22 cellular contexts compared by ENCODE assay signal in the genomic region with DNA sequence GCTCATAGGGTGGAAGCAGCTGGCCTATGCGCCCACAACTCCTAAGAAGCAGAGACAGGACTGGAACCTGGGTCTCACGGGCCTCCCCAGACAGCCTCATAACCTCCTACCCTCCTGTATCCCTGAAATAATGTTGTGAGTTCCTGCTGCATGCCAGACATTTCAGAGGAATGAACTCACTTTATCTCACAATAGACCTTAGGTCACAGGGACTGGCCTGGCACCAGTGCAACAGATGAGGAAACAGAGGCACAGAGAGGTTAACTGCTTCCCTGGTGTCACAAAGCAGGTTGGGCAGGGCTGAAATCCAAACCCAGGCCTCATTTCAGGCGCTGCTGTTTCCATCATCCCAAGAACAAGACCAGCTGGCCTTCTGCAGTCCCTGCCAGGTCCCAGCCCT. TPM values are rescaled to one million over a fixed set of nuclear protein-coding genes. Genes with fewer than 3 reads are reported as not detected.
DNase-seq lines count a peak whose midpoint lies in the region; ATAC-seq, FAIRE-seq and TF ChIP-seq lines count a peak whose summit lies in the region.
"Had no signal": no experiment of that assay in that cellular context is flagged by ENCODE, and none has a peak within 500 bp of the region (broad histone marks: within the 10 kb centered on the region; RNA-seq: fewer than 3 reads in every experiment).

No MANE protein-coding gene starts in this region.

- ATAC-seq in activated CD4-positive, CD25-positive, alpha-beta regulatory T cell treated with anti-CD3 and anti-CD28 coated beads, Interleukin-2, amount 50 U/mL, for 24 hours = no peak
- ATAC-seq: activated T-cell treated with anti-CD3 and anti-CD28 coated beads, Interleukin-2, amount 50 U/mL, for 72 hours; GM12878 had no signal

- TF ChIP-seq CTCF in AG04450 (IDR thresholded peaks at IDR 0.05; ENCODE audit: low read depth, low read length) (no peak), brain microvascular endothelial cell (IDR thresholded peaks at IDR 0.05; ENCODE audit: low read depth, low read length, missing control alignments) (no peak)

- peak; percentile 8 for DNase-seq in AG04450 (ENCODE audit: low read depth, low spot score)
- peak; percentile 55 for DNase-seq in H54 (ENCODE audit: insufficient read length, low spot score)
- peak; percentile 40 for DNase-seq in brain microvascular endothelial cell
- DNase-seq in lung microvascular endothelial cell (ENCODE audit: low read depth in 2 of 2) = peak; percentile 48 to 63
- DNase-seq in activated CD8-positive, alpha-beta memory T cell treated with anti-CD3 and anti-CD28 coated beads for 24 hours = no peak
- no peak for DNase-seq in COR-L47 (lab: John Stamatoyannopoulos, UW)
- no peak for DNase-seq in amniotic stem cell (lab: John Stamatoyannopoulos, UW)
- DNase-seq: activated CD4-positive, alpha-beta T cell treated with anti-CD3 and anti-CD28 coated beads, Interleukin-2, amount 50 U/mL, for 1 hour; activated T-cell treated with anti-CD3 and anti-CD28 coated beads, Interleukin-2, amount 50 U/mL, for 72 hours; amygdala; BE2C; DMS79 treated with DMSO at 0.1 percent for 48 hours; Karpas-422; NCI-H1694; NCI-H82; nucleus accumbens; stomach; T-helper 2 cell had no signal

- H3K27ac ChIP-seq in AG04450 (ENCODE audit: low read depth, low read length) = no peak overlapping the region
- no peak overlapping the region for H3K27ac ChIP-seq in brain microvascular endothelial cell
- H3K27ac ChIP-seq: HL-60 had no signal

- H3K27me3 ChIP-seq in AG04450 (ENCODE audit: control insufficient read depth, insufficient read depth, low read length) (no peaks in the 10 kb centered on the region), brain microvascular endothelial cell (replicated peaks) (no peaks in the 10 kb centered on the region)
- H3K27me3 ChIP-seq: BE2C, stomach had no signal

- no peak for TF ChIP-seq POLR2A in H54 (IDR thresholded peaks at IDR 0.05; ENCODE audit: low read depth, low read length)

- CTCF ChIA-PET in AG04450 (lab: Charles Lee) = no interaction called here

- no peaks in the 10 kb centered on the region; the same call in 1 of the 2 replicates for H3K9me3 ChIP-seq in AG04450 (ENCODE audit: control insufficient read depth, insufficient read depth, low read length)
- H3K9me3 ChIP-seq: BE2C, stomach had no signal

- peaks cover 14% of the 10 kb centered on the region for H3K36me3 ChIP-seq in brain microvascular endothelial cell (replicated peaks)
- H3K36me3 ChIP-seq: BE2C had no signal

- H3K4me3 ChIP-seq in AG04450 (ENCODE audit: low read depth, low read length) = no peak overlapping the region
- H3K4me3 ChIP-seq in brain microvascular endothelial cell (ENCODE audit: low read depth, low read length) = no peak overlapping the region
- H3K4me3 ChIP-seq: GM12878, smooth muscle cell, stomach had no signal

- in situ Hi-C loops in brain microvascular endothelial cell (cut with HindIII; ENCODE audit: low pct_ligation_motif_present, low sequenced_read_pairs) = no loop called here

- POLR2A ChIA-PET in AG04450 (lab: Yijun Ruan, JAX) = no interaction called here

- no peak for FAIRE-seq in H54 (lab: Jason Lieb, UNC)
- FAIRE-seq: GM12878 had no signal

RNA-seq across cellular contexts. Expression of gene PHETA1, which starts 5.3 kb away (rescaled TPM):
- polyA plus RNA-seq in AG04450 (2011; rRNA removed) = 3.5 TPM in 2 replicates
- 1.7 and 1.8 TPM in 2 replicates for polyA minus RNA-seq in AG04450 (2011; rRNA and poly(A)+ RNA removed)
- 5.0 and 9.1 TPM in 2 replicates for total RNA-seq in lung microvascular endothelial cell

RNA-seq across cellular contexts. Expression of gene SH2B3, which starts 42.1 kb away (rescaled TPM):
- polyA plus RNA-seq in AG04450 (2011; rRNA removed) = 21.6 and 22.6 TPM in 2 replicates
- 18.2 and 20.4 TPM in 2 replicates for polyA minus RNA-seq in AG04450 (2011; rRNA and poly(A)+ RNA removed)
- total RNA-seq in lung microvascular endothelial cell = 33.3 and 34.7 TPM in 2 replicates

Comparison
In these comparisons a context has a peak if more than half of its experiments do, and no peak if none do; other contexts are left out.
1. DNase-seq: peak in AG04450 (single experiment), H54 (single experiment), brain microvascular endothelial cell (single experiment) and lung microvascular endothelial cell (2 of 2); none in activated CD8-positive, alpha-beta memory T cell treated with anti-CD3 and anti-CD28 coated beads for 24 hours (single experiment), COR-L47 (single experiment) and amniotic stem cell (single experiment).